ENCODE assay signal across 26 cellular contexts in genomic region chr18:23935804-23936203, GRCh38.
A peak's percentile ranks its signal among the peaks of the same experiment; 100 is the strongest.
DNase-seq lines count a peak whose midpoint lies in the region; ATAC-seq and TF ChIP-seq lines count a peak whose summit lies in the region.
"Had no signal": no experiment of that assay in that cellular context is flagged by ENCODE, and none has a peak within 500 bp of the region (broad histone marks: within the 10 kb centered on the region; RNA-seq: fewer than 3 reads in every experiment).

No MANE protein-coding gene starts in this region.

- H3K9me3 Mint-ChIP-seq in activated CD4-positive, alpha-beta T cell treated with anti-CD3 and anti-CD28 coated beads for 36 hours (ENCODE audit: low read depth): no peaks in the 10 kb centered on the region
- H3K9me3 Mint-ChIP-seq in CD8-positive, alpha-beta T cell: no peaks in the 10 kb centered on the region
- H3K9me3 Mint-ChIP-seq: naive B cell had no signal

- H3K27me3 Mint-ChIP-seq in activated CD4-positive, alpha-beta T cell treated with anti-CD3 and anti-CD28 coated beads for 36 hours: peaks cover 2% of the 10 kb centered on the region
- no peaks in the 10 kb centered on the region for H3K27me3 Mint-ChIP-seq in CD8-positive, alpha-beta T cell (ENCODE audit: low read depth)
- H3K27me3 Mint-ChIP-seq: B cell, naive B cell had no signal

- H3K36me3 Mint-ChIP-seq in activated CD4-positive, alpha-beta T cell treated with anti-CD3 and anti-CD28 coated beads for 36 hours (ENCODE audit: low read depth): no peaks in the 10 kb centered on the region
- no peaks in the 10 kb centered on the region for H3K36me3 Mint-ChIP-seq in CD8-positive, alpha-beta T cell
- H3K36me3 Mint-ChIP-seq: naive B cell had no signal

- no peak overlapping the region for H3K27ac ChIP-seq in CD8-positive, alpha-beta T cell (ENCODE audit: low read depth, low read length)
- H3K27ac ChIP-seq: pancreas, Peyer's patch, upper lobe of left lung had no signal

- TF ChIP-seq CTCF in CD8-positive, alpha-beta T cell (IDR thresholded peaks at IDR 0.05): no peak
- TF ChIP-seq CTCF in mucosa of descending colon (IDR thresholded peaks at IDR 0.05): no peak

- peak; percentile 40 for DNase-seq in activated CD4-positive, alpha-beta T cell treated with anti-CD3 and anti-CD28 coated beads for 36 hours
- DNase-seq in activated CD4-positive, alpha-beta T cell treated with anti-CD3 and anti-CD28 coated beads, Interleukin-2, amount 50 U/mL, for 1 hour: no peak
- peak in 4 of 7 experiments; percentile 20 to 59 (median 33) for DNase-seq in CD8-positive, alpha-beta T cell
- DNase-seq in T-helper 9 cell (peak; percentile 7), mucosa of descending colon (no peak), COR-L47 (lab: John Stamatoyannopoulos, UW) (no peak), left lobe of liver (ENCODE audit: low spot score) (no peak)
- DNase-seq: 8988T; activated CD4-positive, CD25-positive, alpha-beta regulatory T cell treated with anti-CD3 and anti-CD28 coated beads, Interleukin-2, amount 50 U/mL, for 72 hours; activated T-cell treated with anti-CD3 and anti-CD28 coated beads, Interleukin-2, amount 50 U/mL, for 1 hour; caudate nucleus; erythroblast; GOT3; hypothalamus; naive B cell; NCI-H1417 treated with DMSO at 0.1 percent for 48 hours; NCI-H2171; NCI-H82; pancreas; stimulated activated naive CD4-positive, alpha-beta T cell treated with Interleukin-2 at 50 U/mL for 16 hours; T1000; upper lobe of left lung had no signal

- H3K27me3 ChIP-seq in CD8-positive, alpha-beta T cell (ENCODE audit: insufficient read depth, low read length): no peaks in the 10 kb centered on the region
- H3K27me3 ChIP-seq: pancreas, Peyer's patch, upper lobe of left lung had no signal

- no peak overlapping the region for H3K4me3 ChIP-seq in CD8-positive, alpha-beta T cell (ENCODE audit: low read depth, low read length)
- H3K4me3 ChIP-seq in mucosa of descending colon: no peak overlapping the region
- H3K4me3 ChIP-seq: pancreas, Peyer's patch, upper lobe of left lung had no signal

- peaks cover 27% of the 10 kb centered on the region for H3K4me1 ChIP-seq in CD8-positive, alpha-beta T cell (ENCODE audit: insufficient read depth, low read length)
- no peaks in the 10 kb centered on the region for H3K4me1 ChIP-seq in mucosa of descending colon (ENCODE audit: low read depth)
- H3K4me1 ChIP-seq: pancreas had no signal

- H3K4me1 Mint-ChIP-seq in activated CD4-positive, alpha-beta T cell treated with anti-CD3 and anti-CD28 coated beads for 36 hours: peaks cover 38% of the 10 kb centered on the region
- peaks cover 54% of the 10 kb centered on the region for H3K4me1 Mint-ChIP-seq in CD8-positive, alpha-beta T cell (ENCODE audit: low read depth)

- no peak overlapping the region for H3K27ac Mint-ChIP-seq in activated CD4-positive, alpha-beta T cell treated with anti-CD3 and anti-CD28 coated beads for 36 hours
- H3K27ac Mint-ChIP-seq in CD8-positive, alpha-beta T cell: peak overlapping the region; percentile 71
- H3K27ac Mint-ChIP-seq: B cell had no signal

- POLR2A ChIA-PET in activated CD4-positive, alpha-beta T cell treated with anti-CD3 and anti-CD28 coated beads for 36 hours (lab: Charles Lee): no interaction called here
- POLR2A ChIA-PET in CD8-positive, alpha-beta T cell (lab: Charles Lee): no interaction called here

- no peak overlapping the region for H3K4me3 Mint-ChIP-seq in activated CD4-positive, alpha-beta T cell treated with anti-CD3 and anti-CD28 coated beads for 36 hours
- no peak overlapping the region for H3K4me3 Mint-ChIP-seq in CD8-positive, alpha-beta T cell
- H3K4me3 Mint-ChIP-seq: B cell had no signal

- ATAC-seq in activated CD4-positive, alpha-beta T cell treated with anti-CD3 and anti-CD28 coated beads for 36 hours: peak; percentile 47
- ATAC-seq in CD8-positive, alpha-beta T cell: peak; percentile 69
- ATAC-seq in mucosa of descending colon (peak; percentile 54), GM18873 (IDR thresholded peaks at IDR 0.05; ENCODE audit: low FRiP score, unreplicated experiment) (no peak), left lobe of liver (no peak)
- ATAC-seq: pancreas, sciatic nerve had no signal

- H3K9me3 ChIP-seq in CD8-positive, alpha-beta T cell (ENCODE audit: low read length): no peaks in the 10 kb centered on the region
- H3K9me3 ChIP-seq in mucosa of descending colon: no peaks in the 10 kb centered on the region
- H3K9me3 ChIP-seq: pancreas, Peyer's patch, upper lobe of left lung had no signal

- CTCF ChIA-PET in activated CD4-positive, alpha-beta T cell treated with anti-CD3 and anti-CD28 coated beads for 36 hours (lab: Charles Lee): no interaction called here
- CTCF ChIA-PET in CD8-positive, alpha-beta T cell (lab: Charles Lee): interaction anchor here (1.4 kb wide), 1 partner anchor 17 kb away, joined by 4 read pairs; no protein-coding TSS in a partner anchor

- H3K36me3 ChIP-seq in CD8-positive, alpha-beta T cell (ENCODE audit: insufficient read depth, low read length): no peaks in the 10 kb centered on the region
- H3K36me3 ChIP-seq in mucosa of descending colon (ENCODE audit: low read depth): no peaks in the 10 kb centered on the region
- H3K36me3 ChIP-seq: pancreas had no signal

- intact Hi-C loops in activated CD4-positive, alpha-beta T cell treated with anti-CD3 and anti-CD28 coated beads for 36 hours (cut with DNase I, micrococcal nuclease): no loop called here
- intact Hi-C loops in CD8-positive, alpha-beta T cell (cut with DNase I, micrococcal nuclease): no loop called here
- intact Hi-C loops in mucosa of descending colon (cut with DNase I, micrococcal nuclease): no loop called here

Comparison
In these comparisons a context has a peak if more than half of its experiments do, and no peak if none do; other contexts are left out.
1. DNase-seq: peak in activated CD4-positive, alpha-beta T cell treated with anti-CD3 and anti-CD28 coated beads for 36 hours (single experiment), CD8-positive, alpha-beta T cell (4 of 7) and T-helper 9 cell (single experiment); none in activated CD4-positive, alpha-beta T cell treated with anti-CD3 and anti-CD28 coated beads, Interleukin-2, amount 50 U/mL, for 1 hour (single experiment), mucosa of descending colon (0 of 3), COR-L47 (single experiment) and left lobe of liver (single experiment).
2. ATAC-seq: peak in activated CD4-positive, alpha-beta T cell treated with anti-CD3 and anti-CD28 coated beads for 36 hours (single experiment), CD8-positive, alpha-beta T cell (single experiment) and mucosa of descending colon (single experiment); none in GM18873 (single experiment) and left lobe of liver (single experiment).